In the genomic region with DNA sequence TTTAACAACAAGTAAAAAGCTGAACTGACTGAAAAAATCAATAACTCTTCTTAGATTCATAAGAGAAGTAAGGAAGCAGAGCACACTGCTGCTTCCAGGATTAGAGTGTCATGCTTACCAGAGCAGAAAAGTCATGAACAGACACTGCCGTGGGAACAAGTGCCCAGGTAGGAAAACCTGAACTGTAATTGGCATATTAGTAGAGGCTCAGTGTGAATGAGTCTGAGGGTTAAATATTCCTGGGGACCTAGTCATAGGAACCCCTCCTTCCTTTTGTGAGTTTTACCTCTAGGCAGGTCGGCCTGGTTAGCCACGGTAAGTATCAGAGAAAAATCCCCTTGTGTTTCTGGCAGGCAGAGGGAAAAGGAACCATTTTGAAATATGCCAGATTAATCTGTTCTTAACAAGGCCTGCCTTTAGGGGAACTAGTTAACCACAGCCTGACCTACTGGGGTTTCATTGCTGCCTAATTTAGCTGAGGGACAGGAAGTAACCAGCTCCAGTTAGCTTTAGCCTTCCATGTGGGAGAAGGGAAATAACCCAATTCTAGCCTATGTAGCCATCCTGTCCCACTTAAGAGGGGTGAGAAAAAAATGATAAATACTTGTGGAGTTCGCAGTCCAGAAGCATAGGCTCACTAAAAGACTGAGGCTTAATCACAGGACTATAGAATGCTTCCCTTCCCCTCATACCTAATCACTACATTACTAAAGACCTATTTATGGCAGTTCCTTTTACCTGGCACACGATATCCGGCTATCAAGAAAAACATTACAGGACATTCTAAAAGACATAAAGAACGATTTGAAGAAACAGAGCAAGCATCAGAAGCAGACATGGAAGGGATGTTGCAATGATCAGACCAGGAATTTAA, we compare ENCODE assay signal across 10 cellular contexts. TPM values are rescaled to one million over a fixed set of nuclear protein-coding genes. Genes with fewer than 3 reads are reported as not detected.
A peak's percentile ranks its signal among the peaks of the same experiment; 100 is the strongest.
DNase-seq lines count a peak whose midpoint lies in the region; ATAC-seq, FAIRE-seq and TF ChIP-seq lines count a peak whose summit lies in the region.
"Had no signal": no experiment of that assay in that cellular context is flagged by ENCODE, and none has a peak within 500 bp of the region (broad histone marks: within the 10 kb centered on the region; RNA-seq: fewer than 3 reads in every experiment).

No MANE protein-coding gene starts in this region.

- SMC1A ChIA-PET in GM12878 (lab: Charles Lee; ENCODE audit: uncharacterized antibody, unreplicated experiment), result interaction anchor here (1.0 to 3.2 kb wide), 4 partner anchors 10 to 38 kb away, joined by 3 to 24 read pairs (median 8); no protein-coding TSS in a partner anchor

- RAD21 ChIA-PET in GM12878 (lab: Charles Lee; ENCODE audit: unreplicated experiment), result interaction anchor here (0.7 to 1.2 kb wide), 3 partner anchors 9 to 177 kb away, joined by 3 to 4 read pairs (median 3); no protein-coding TSS in a partner anchor

- H3K27me3 Mint-ChIP-seq in glutamatergic neuron (ENCODE audit: unreplicated experiment), result no peaks in the 10 kb centered on the region

- no peak overlapping the region for H3K27ac Mint-ChIP-seq in glutamatergic neuron (ENCODE audit: unreplicated experiment)

- H3K36me3 ChIP-seq in GM12878 (ENCODE audit: control insufficient read depth in 2 of 2, insufficient read depth in 2 of 2, low read length in 1 of 2), result no peaks in the 10 kb centered on the region
- no peaks in the 10 kb centered on the region for H3K36me3 ChIP-seq in smooth muscle cell (ENCODE audit: low read depth)

- H3K9me3 Mint-ChIP-seq in glutamatergic neuron (ENCODE audit: unreplicated experiment), result peaks cover 3% of the 10 kb centered on the region

- BruUV-seq in GM12878 (replicated peaks; lab: Mats Ljungman, UMichigan), result TSS peak; percentile 71

- H3K4me1 ChIP-seq in GM12878 (ENCODE audit: control insufficient read depth, insufficient read depth, low read length) (peaks cover 22% of the 10 kb centered on the region), smooth muscle cell (ENCODE audit: low read depth) (no peaks in the 10 kb centered on the region)

- FAIRE-seq in GM12891 (lab: Jason Lieb, UNC) (peak; percentile 94), GM12878 (lab: Jason Lieb, UNC) (peak; percentile 86)

- CTCF ChIA-PET in GM12878 (lab: Yijun Ruan, JAX), result interaction anchor here (1.7 kb wide), 1 partner anchor 39 kb away, joined by 4 read pairs; no protein-coding TSS in a partner anchor

- no peak for DNase-seq in GM12891 (ENCODE audit: insufficient read length, low spot score)
- peak; percentile 85 for DNase-seq in GM12878 (ENCODE audit: low read depth, low spot score)
- DNase-seq in smooth muscle cell (lab: John Stamatoyannopoulos, UW; ENCODE audit: unreplicated experiment), result no peak
- DNase-seq in glutamatergic neuron, result no peak
- no peak for DNase-seq in GM03348 (ENCODE audit: low spot score)
- DNase-seq in COLO829 (ENCODE audit: low spot score), result no peak
- DNase-seq: NCI-H2029 had no signal

- H4K20me1 ChIP-seq in GM12878 (ENCODE audit: control insufficient read depth, insufficient read depth) (no peaks in the 10 kb centered on the region), smooth muscle cell (ENCODE audit: low read depth) (no peaks in the 10 kb centered on the region)

- WGBS in GM12878 (ENCODE audit: insufficient coverage, insufficient replicate concordance, low lambda C conversion rate, missing lambda C conversion rate), result 16% methylated on average over 7 of the region's 7 CpGs
- WGBS in smooth muscle cell (ENCODE audit: low lambda C conversion rate), result 87% methylated on average over 7 of the region's 7 CpGs

- no peaks in the 10 kb centered on the region for H3F3A ChIP-seq in smooth muscle cell (ENCODE audit: low read depth)

- peaks cover 1% of the 10 kb centered on the region for H3K4me1 Mint-ChIP-seq in glutamatergic neuron (ENCODE audit: low read depth, unreplicated experiment)

- ATAC-seq in GM21423 (IDR thresholded peaks at IDR 0.05; ENCODE audit: unreplicated experiment) (peak; percentile 93), HG03432 (IDR thresholded peaks at IDR 0.05; ENCODE audit: unreplicated experiment) (peak; percentile 93), GM12878 (peak; percentile 96)

- POLR2A ChIA-PET in GM12878 (lab: Charles Lee), result interaction anchor here (0.7 to 1.6 kb wide), 3 partner anchors 12 to 165 kb away, joined by 3 to 5 read pairs (median 4); no protein-coding TSS in a partner anchor

- in situ Hi-C loops in GM12878 (cut with MboI), result no loop called here

- intact Hi-C loops in GM12878 (cut with micrococcal nuclease; ENCODE audit: unreplicated experiment), result no loop called here

- peak in 1 of 2 experiments; percentile 42; a peak in 2 of 4 replicates for TF ChIP-seq EP300 in GM12878 (IDR thresholded peaks at IDR 0.05; ENCODE audit: borderline replicate concordance in 1 of 2, control insufficient read depth in 1 of 2, low read depth in 2 of 2, low read length in 2 of 2)

- H3K4me3 ChIP-seq in GM12878 (peak overlapping the region; percentile 2; the same call in 1 of the 2 replicates), smooth muscle cell (no peak overlapping the region)

- no peaks in the 10 kb centered on the region for H3K79me2 ChIP-seq in GM12878 (ENCODE audit: control insufficient read depth, insufficient read depth, low read length)
- no peaks in the 10 kb centered on the region for H3K79me2 ChIP-seq in smooth muscle cell (ENCODE audit: low read depth)

- no peak for TF ChIP-seq POLR2A in GM12891 (IDR thresholded peaks at IDR 0.05; ENCODE audit: low read depth, low read length)
- TF ChIP-seq POLR2A in GM12878 (IDR thresholded peaks at IDR 0.05; ENCODE audit: low read depth, low read length), result no peak

- peak overlapping the region; percentile 70 for H3K4me2 ChIP-seq in GM12878 (ENCODE audit: control insufficient read depth, insufficient read depth)
- no peak overlapping the region for H3K4me2 ChIP-seq in smooth muscle cell

- no peak for TF ChIP-seq CTCF in GM12878 (IDR thresholded peaks at IDR 0.05 in 2 of 3, conservative IDR thresholded peaks at IDR 0.05 in 1 of 3; ENCODE audit: control insufficient read depth in 2 of 3, extremely low read depth in 1 of 3, insufficient read depth in 1 of 3, low read depth in 3 of 3, low read length in 3 of 3)
- no peak for TF ChIP-seq CTCF in smooth muscle cell (IDR thresholded peaks at IDR 0.05; ENCODE audit: borderline replicate concordance, insufficient read depth, poor library complexity, severe bottlenecking)
- no peak for TF ChIP-seq CTCF in glutamatergic neuron (IDR thresholded peaks at IDR 0.05; ENCODE audit: partially characterized antibody, unreplicated experiment)

- H2AFZ ChIP-seq in GM12878 (ENCODE audit: control insufficient read depth, low read depth, low read length), result peak overlapping the region; percentile 84
- no peak overlapping the region for H2AFZ ChIP-seq in smooth muscle cell (ENCODE audit: low read depth)

- H3K27ac ChIP-seq in GM12878 (ENCODE audit: control insufficient read depth, insufficient read depth), result peak overlapping the region; percentile 91
- H3K27ac ChIP-seq in smooth muscle cell (ENCODE audit: low read depth), result no peak overlapping the region

- H3K27me3 ChIP-seq in GM12878 (replicated peaks in 1 of 2; ENCODE audit: control insufficient read depth in 2 of 2, insufficient read depth in 2 of 2, low read length in 1 of 2) (no peaks in the 10 kb centered on the region), smooth muscle cell (ENCODE audit: low read depth) (no peaks in the 10 kb centered on the region)

- no peak for TF ChIP-seq RAD21 in GM12878 (IDR thresholded peaks at IDR 0.05; ENCODE audit: insufficient read depth, low read depth, low read length)

- H3K4me3 Mint-ChIP-seq in glutamatergic neuron (ENCODE audit: unreplicated experiment), result no peak overlapping the region

- H3K9ac ChIP-seq in GM12878 (ENCODE audit: control insufficient read depth, insufficient read depth, low read length) (peak overlapping the region; percentile 63), smooth muscle cell (ENCODE audit: low read depth) (no peak overlapping the region)

- H3K36me3 Mint-ChIP-seq in glutamatergic neuron (ENCODE audit: unreplicated experiment), result peaks cover 12% of the 10 kb centered on the region

- H3K9me3 ChIP-seq in GM12878 (replicated peaks; ENCODE audit: control insufficient read depth, insufficient read depth, low read length) (peaks cover 4% of the 10 kb centered on the region), smooth muscle cell (replicated peaks; ENCODE audit: low read depth) (no peaks in the 10 kb centered on the region)

RNA-seq across cellular contexts. Expression of a gene that starts 22.6 kb away (rescaled TPM):
- polyA plus RNA-seq in GM12891 (2012; ENCODE audit: low read depth, missing spikeins), result not detected
- 1.3 TPM in 1 of 2 replicates, not detected in the other for total RNA-seq in GM12878 (2013; cell fraction: nucleolus; rRNA removed)
- total RNA-seq in GM12878 (2014; rRNA removed) (not detected in 2 replicates), GM12878 (2014; rRNA removed; fragmentation: Illumina TruSeq; extraction: Trizol) (not detected in 2 replicates), GM12878 (2021) (not detected in 2 replicates), smooth muscle cell (not detected in 2 replicates), glutamatergic neuron (ENCODE audit: unreplicated experiment) (not detected)
- polyA plus RNA-seq in GM12878 (2011; ENCODE audit: low read depth), result not detected
- polyA plus RNA-seq in GM12878 (2011; rRNA removed) (0.71 TPM in 1 of 2 replicates, not detected in the other), GM12878 (2014; fragmentation: Illumina TruSeq; extraction: Trizol) (not detected in 2 replicates), GM12878 (2014; fragmentation: Nextera tagmentation; extraction: Ambion mirVana) (under 1 TPM in 1 of 2 experiments, not detected in 1; 0.15 TPM), GM12878 (2014; rRNA removed) (0.20 TPM in 1 of 2 replicates, not detected in the other), GM12878 (2016; fragmentation: Nextera tagmentation; extraction: Ambion mirVana) (not detected), smooth muscle cell (1.1 TPM in 1 of 2 replicates, not detected in the other)
- not detected in 2 replicates for polyA plus RNA-seq in GM12878 (2011; cell fraction: cytosol; rRNA removed)
- not detected in 2 replicates for polyA plus RNA-seq in GM12878 (2011; cell fraction: nucleus; rRNA removed)
- polyA plus RNA-seq in GM12878 (2012), result not detected in 2 replicates
- polyA minus RNA-seq in GM12878 (2011; rRNA and poly(A)+ RNA removed), result not detected in 2 replicates
- not detected in 2 replicates for polyA minus RNA-seq in GM12878 (2011; cell fraction: cytosol; rRNA and poly(A)+ RNA removed)
- polyA minus RNA-seq in GM12878 (2011; cell fraction: nucleus; rRNA and poly(A)+ RNA removed), result not detected in 2 replicates
- polyA plus RNA-seq: neural cell had no signal

RNA-seq across cellular contexts. Expression of a gene that starts 36.8 kb away (rescaled TPM):
- 4.5 TPM for polyA plus RNA-seq in GM12891 (2012; ENCODE audit: low read depth, missing spikeins)
- 51.4 and 54.4 TPM in 2 replicates for total RNA-seq in GM12878 (2013; cell fraction: nucleolus; rRNA removed)
- 9.7 and 10.7 TPM in 2 replicates for total RNA-seq in GM12878 (2014; rRNA removed)
- 11.5 and 12.6 TPM in 2 replicates for total RNA-seq in GM12878 (2014; rRNA removed; fragmentation: Illumina TruSeq; extraction: Trizol)
- total RNA-seq in GM12878 (2021), result 14.1 and 17.0 TPM in 2 replicates
- 5.0 TPM for polyA plus RNA-seq in GM12878 (2011; ENCODE audit: low read depth)
- 14.6 and 16.5 TPM in 2 replicates for polyA plus RNA-seq in GM12878 (2011; rRNA removed)
- polyA plus RNA-seq in GM12878 (2011; cell fraction: cytosol; rRNA removed), result 12.7 and 13.0 TPM in 2 replicates
- 11.9 and 13.7 TPM in 2 replicates for polyA plus RNA-seq in GM12878 (2011; cell fraction: nucleus; rRNA removed)
- polyA plus RNA-seq in GM12878 (2012), result 6.2 and 6.6 TPM in 2 replicates
- 12.7 and 14.3 TPM in 2 replicates for polyA plus RNA-seq in GM12878 (2014; fragmentation: Illumina TruSeq; extraction: Trizol)
- polyA plus RNA-seq in GM12878 (2014; fragmentation: Nextera tagmentation; extraction: Ambion mirVana), result 1 to 10 TPM; 3.6 to 6.0 TPM
- polyA plus RNA-seq in GM12878 (2014; rRNA removed), result 8.8 and 9.4 TPM in 2 replicates
- polyA plus RNA-seq in GM12878 (2016; fragmentation: Nextera tagmentation; extraction: Ambion mirVana), result 1 to 10 TPM; 6.6 to 8.2 TPM
- 20.5 and 26.5 TPM in 2 replicates for polyA minus RNA-seq in GM12878 (2011; rRNA and poly(A)+ RNA removed)
- 5.6 and 10.2 TPM in 2 replicates for polyA minus RNA-seq in GM12878 (2011; cell fraction: cytosol; rRNA and poly(A)+ RNA removed)
- polyA minus RNA-seq in GM12878 (2011; cell fraction: nucleus; rRNA and poly(A)+ RNA removed), result 7.5 and 13.9 TPM in 2 replicates
- 34.7 and 41.3 TPM in 2 replicates for total RNA-seq in smooth muscle cell
- 14.1 and 25.9 TPM in 2 replicates for polyA plus RNA-seq in smooth muscle cell
- total RNA-seq in glutamatergic neuron (ENCODE audit: unreplicated experiment), result 41.1 TPM
